1 cellular context compared by ENCODE assay signal in the genomic region with DNA sequence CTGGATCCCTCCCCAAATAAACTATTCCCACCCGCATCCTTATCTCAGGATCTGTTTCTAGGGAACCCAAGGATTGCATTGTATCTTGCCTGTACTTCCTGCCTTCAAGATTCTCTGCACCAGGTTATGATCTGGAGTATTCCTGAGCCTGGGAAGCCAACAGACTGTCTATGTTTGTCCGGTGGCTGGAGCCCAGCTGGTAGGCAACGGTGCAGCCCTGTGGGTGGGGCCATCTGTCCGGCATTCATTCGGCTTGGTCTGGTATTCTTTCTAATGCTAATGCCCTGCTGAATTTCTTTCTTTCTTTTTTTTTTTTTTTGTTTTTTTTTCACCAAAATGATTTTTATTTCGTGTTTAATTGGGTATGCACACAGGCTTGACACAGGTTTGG.
TF ChIP-seq lines count a peak whose summit lies in the region.

No MANE protein-coding gene starts in this region.

TF ChIP-seq in GM23338, 12 proteins besides CTCF, POLR2A, EP300 and RAD21 (continued from another document):
- TF ChIP-seq, protein P1, sequence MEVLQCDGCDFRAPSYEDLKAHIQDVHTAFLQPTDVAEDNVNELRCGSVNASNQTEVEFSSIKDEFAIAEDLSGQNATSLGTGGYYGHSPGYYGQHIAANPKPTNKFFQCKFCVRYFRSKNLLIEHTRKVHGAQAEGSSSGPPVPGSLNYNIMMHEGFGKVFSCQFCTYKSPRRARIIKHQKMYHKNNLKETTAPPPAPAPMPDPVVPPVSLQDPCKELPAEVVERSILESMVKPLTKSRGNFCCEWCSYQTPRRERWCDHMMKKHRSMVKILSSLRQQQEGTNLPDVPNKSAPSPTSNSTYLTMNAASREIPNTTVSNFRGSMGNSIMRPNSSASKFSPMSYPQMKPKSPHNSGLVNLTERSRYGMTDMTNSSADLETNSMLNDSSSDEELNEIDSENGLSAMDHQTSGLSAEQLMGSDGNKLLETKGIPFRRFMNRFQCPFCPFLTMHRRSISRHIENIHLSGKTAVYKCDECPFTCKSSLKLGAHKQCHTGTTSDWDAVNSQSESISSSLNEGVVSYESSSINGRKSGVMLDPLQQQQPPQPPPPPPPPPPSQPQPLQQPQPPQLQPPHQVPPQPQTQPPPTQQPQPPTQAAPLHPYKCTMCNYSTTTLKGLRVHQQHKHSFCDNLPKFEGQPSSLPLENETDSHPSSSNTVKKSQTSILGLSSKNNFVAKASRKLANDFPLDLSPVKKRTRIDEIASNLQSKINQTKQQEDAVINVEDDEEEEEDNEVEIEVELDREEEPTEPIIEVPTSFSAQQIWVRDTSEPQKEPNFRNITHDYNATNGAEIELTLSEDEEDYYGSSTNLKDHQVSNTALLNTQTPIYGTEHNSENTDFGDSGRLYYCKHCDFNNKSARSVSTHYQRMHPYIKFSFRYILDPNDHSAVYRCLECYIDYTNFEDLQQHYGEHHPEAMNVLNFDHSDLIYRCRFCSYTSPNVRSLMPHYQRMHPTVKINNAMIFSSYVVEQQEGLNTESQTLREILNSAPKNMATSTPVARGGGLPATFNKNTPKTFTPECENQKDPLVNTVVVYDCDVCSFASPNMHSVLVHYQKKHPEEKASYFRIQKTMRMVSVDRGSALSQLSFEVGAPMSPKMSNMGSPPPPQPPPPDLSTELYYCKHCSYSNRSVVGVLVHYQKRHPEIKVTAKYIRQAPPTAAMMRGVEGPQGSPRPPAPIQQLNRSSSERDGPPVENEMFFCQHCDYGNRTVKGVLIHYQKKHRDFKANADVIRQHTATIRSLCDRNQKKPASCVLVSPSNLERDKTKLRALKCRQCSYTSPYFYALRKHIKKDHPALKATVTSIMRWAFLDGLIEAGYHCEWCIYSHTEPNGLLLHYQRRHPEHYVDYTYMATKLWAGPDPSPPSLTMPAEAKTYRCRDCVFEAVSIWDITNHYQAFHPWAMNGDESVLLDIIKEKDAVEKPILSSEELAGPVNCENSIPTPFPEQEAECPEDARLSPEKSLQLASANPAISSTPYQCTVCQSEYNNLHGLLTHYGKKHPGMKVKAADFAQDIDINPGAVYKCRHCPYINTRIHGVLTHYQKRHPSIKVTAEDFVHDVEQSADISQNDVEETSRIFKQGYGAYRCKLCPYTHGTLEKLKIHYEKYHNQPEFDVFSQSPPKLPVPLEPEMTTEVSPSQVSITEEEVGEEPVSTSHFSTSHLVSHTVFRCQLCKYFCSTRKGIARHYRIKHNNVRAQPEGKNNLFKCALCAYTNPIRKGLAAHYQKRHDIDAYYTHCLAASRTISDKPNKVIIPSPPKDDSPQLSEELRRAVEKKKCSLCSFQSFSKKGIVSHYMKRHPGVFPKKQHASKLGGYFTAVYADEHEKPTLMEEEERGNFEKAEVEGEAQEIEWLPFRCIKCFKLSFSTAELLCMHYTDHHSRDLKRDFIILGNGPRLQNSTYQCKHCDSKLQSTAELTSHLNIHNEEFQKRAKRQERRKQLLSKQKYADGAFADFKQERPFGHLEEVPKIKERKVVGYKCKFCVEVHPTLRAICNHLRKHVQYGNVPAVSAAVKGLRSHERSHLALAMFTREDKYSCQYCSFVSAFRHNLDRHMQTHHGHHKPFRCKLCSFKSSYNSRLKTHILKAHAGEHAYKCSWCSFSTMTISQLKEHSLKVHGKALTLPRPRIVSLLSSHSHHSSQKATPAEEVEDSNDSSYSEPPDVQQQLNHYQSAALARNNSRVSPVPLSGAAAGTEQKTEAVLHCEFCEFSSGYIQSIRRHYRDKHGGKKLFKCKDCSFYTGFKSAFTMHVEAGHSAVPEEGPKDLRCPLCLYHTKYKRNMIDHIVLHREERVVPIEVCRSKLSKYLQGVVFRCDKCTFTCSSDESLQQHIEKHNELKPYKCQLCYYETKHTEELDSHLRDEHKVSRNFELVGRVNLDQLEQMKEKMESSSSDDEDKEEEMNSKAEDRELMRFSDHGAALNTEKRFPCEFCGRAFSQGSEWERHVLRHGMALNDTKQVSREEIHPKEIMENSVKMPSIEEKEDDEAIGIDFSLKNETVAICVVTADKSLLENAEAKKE (CRISPR knock-in tag; IDR thresholded peaks at IDR 0.05), result no peak
- TF ChIP-seq NANOG (IDR thresholded peaks at IDR 0.05; ENCODE audit: borderline replicate concordance) (no peak), JUNB (IDR thresholded peaks at IDR 0.05; ENCODE audit: unreplicated experiment) (no peak), EZH2phosphoT487 (IDR thresholded peaks at IDR 0.05; ENCODE audit: unreplicated experiment) (no peak), POLR2AphosphoS5 (IDR thresholded peaks at IDR 0.05; ENCODE audit: low read depth) (no peak)
- TF ChIP-seq, protein P2, sequence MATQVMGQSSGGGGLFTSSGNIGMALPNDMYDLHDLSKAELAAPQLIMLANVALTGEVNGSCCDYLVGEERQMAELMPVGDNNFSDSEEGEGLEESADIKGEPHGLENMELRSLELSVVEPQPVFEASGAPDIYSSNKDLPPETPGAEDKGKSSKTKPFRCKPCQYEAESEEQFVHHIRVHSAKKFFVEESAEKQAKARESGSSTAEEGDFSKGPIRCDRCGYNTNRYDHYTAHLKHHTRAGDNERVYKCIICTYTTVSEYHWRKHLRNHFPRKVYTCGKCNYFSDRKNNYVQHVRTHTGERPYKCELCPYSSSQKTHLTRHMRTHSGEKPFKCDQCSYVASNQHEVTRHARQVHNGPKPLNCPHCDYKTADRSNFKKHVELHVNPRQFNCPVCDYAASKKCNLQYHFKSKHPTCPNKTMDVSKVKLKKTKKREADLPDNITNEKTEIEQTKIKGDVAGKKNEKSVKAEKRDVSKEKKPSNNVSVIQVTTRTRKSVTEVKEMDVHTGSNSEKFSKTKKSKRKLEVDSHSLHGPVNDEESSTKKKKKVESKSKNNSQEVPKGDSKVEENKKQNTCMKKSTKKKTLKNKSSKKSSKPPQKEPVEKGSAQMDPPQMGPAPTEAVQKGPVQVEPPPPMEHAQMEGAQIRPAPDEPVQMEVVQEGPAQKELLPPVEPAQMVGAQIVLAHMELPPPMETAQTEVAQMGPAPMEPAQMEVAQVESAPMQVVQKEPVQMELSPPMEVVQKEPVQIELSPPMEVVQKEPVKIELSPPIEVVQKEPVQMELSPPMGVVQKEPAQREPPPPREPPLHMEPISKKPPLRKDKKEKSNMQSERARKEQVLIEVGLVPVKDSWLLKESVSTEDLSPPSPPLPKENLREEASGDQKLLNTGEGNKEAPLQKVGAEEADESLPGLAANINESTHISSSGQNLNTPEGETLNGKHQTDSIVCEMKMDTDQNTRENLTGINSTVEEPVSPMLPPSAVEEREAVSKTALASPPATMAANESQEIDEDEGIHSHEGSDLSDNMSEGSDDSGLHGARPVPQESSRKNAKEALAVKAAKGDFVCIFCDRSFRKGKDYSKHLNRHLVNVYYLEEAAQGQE (IDR thresholded peaks at IDR 0.05; ENCODE audit: unreplicated experiment), result no peak
